ENCODE assay signal across 11 cellular contexts in the genomic region with DNA sequence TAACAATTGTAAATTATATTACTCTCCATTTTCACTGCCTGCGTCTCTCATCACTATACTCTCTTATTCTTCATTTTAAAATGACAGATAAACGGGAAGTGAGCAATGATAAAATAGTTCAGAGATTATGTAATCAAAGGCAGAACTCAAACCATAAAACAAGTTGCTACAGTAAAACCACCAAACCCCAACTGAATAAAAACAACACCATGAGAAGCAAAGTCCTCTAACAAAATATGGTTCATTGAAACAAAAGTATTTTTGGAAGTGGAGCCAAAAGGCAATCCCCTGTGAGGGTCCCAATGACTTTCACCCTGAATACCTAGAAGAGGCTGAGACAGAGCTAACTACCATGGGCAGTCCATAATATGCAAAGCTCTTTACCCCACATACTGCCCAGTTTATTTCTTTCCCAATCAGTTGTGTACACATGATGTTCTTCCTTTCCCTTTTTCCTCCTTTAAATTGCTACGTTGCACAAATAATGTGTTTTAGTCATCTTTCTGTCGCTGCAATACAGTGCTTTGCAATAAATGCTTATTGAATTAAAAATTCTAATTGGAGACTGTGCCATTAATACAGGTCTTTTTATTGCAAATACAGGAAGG.
DNase-seq lines count a peak whose midpoint lies in the region; ATAC-seq and TF ChIP-seq lines count a peak whose summit lies in the region.
"Had no signal": no experiment of that assay in that cellular context is flagged by ENCODE, and none has a peak within 500 bp of the region (broad histone marks: within the 10 kb centered on the region; RNA-seq: fewer than 3 reads in every experiment).

No MANE protein-coding gene starts in this region.

- no peak for TF ChIP-seq CTCF in fibroblast of mammary gland (conservative IDR thresholded peaks at IDR 0.05; ENCODE audit: control insufficient read depth, insufficient read depth, low read depth, low read length)

- H3K27me3 Mint-ChIP-seq in activated T-cell treated with anti-CD3 and anti-CD28 coated beads, Interleukin-2, amount 50 U/mL, for 72 hours (ENCODE audit: low read depth) = no peaks in the 10 kb centered on the region
- H3K27me3 Mint-ChIP-seq in stimulated activated naive B cell treated with anti-CD40 and anti-IgM and Interleukin-4, amounts not matched to agents 10 μg/mL and 1 μg/mL and 100 μg/mL, for 72 hours = no peaks in the 10 kb centered on the region

- H3K4me3 Mint-ChIP-seq in activated T-cell treated with anti-CD3 and anti-CD28 coated beads, Interleukin-2, amount 50 U/mL, for 72 hours = peak overlapping the region; percentile 39 to 49
- peak overlapping the region in 1 of 2 donors; percentile 56 for H3K4me3 Mint-ChIP-seq in stimulated activated naive B cell treated with anti-CD40 and anti-IgM and Interleukin-4, amounts not matched to agents 10 μg/mL and 1 μg/mL and 100 μg/mL, for 72 hours
- H3K4me3 Mint-ChIP-seq: endodermal cell had no signal

- no peak overlapping the region for H3K4me3 ChIP-seq in fibroblast of mammary gland (ENCODE audit: control insufficient read depth, low read depth, low read length)

- no peak for DNase-seq in activated T-cell treated with anti-CD3 and anti-CD28 coated beads, Interleukin-2, amount 50 U/mL, for 72 hours
- no peak for DNase-seq in activated T-cell treated with anti-CD3 and anti-CD28 coated beads, Interleukin-2, amount 50 U/mL, for 1 hour
- peak; percentile 51 for DNase-seq in OCI-M1 (lab: John Stamatoyannopoulos, UW)
- peak; percentile 31 for DNase-seq in fibroblast of mammary gland (ENCODE audit: low read depth)
- no peak for DNase-seq in stimulated activated naive B cell treated with anti-CD40 and anti-IgM and Interleukin-4, amounts not matched to agents 10 μg/mL and 1 μg/mL and 100 μg/mL, for 72 hours
- no peak for DNase-seq in Ammon's horn (ENCODE audit: low spot score)
- no peak for DNase-seq in NCI-H1417 (lab: John Stamatoyannopoulos, UW)
- DNase-seq: activated CD8-positive, alpha-beta memory T cell treated with anti-CD3 and anti-CD28 coated beads, Interleukin-2, amount 50 U/mL, for 48 hours; endodermal cell; retina had no signal

- H3K4me1 Mint-ChIP-seq in activated T-cell treated with anti-CD3 and anti-CD28 coated beads, Interleukin-2, amount 50 U/mL, for 72 hours (ENCODE audit: low read depth) = peaks cover 13% of the 10 kb centered on the region
- peaks cover 10 to 22% of the 10 kb centered on the region in 2 donors for H3K4me1 Mint-ChIP-seq in stimulated activated naive B cell treated with anti-CD40 and anti-IgM and Interleukin-4, amounts not matched to agents 10 μg/mL and 1 μg/mL and 100 μg/mL, for 72 hours
- H3K4me1 Mint-ChIP-seq: endodermal cell had no signal

- ATAC-seq in activated T-cell treated with anti-CD3 and anti-CD28 coated beads, Interleukin-2, amount 50 U/mL, for 72 hours (replicated peaks in 1 of 2) = peak; percentile 29 to 48
- peak; percentile 50 to 57 for ATAC-seq in stimulated activated naive B cell treated with anti-CD40 and anti-IgM and Interleukin-4, amounts not matched to agents 10 μg/mL and 1 μg/mL and 100 μg/mL, for 72 hours (replicated peaks)
- ATAC-seq in GM21447 (IDR thresholded peaks at IDR 0.05; ENCODE audit: unreplicated experiment) = no peak

- H3K27ac Mint-ChIP-seq in activated T-cell treated with anti-CD3 and anti-CD28 coated beads, Interleukin-2, amount 50 U/mL, for 72 hours = peak overlapping the region; percentile 24
- peak overlapping the region; percentile 52 for H3K27ac Mint-ChIP-seq in stimulated activated naive B cell treated with anti-CD40 and anti-IgM and Interleukin-4, amounts not matched to agents 10 μg/mL and 1 μg/mL and 100 μg/mL, for 72 hours
- H3K27ac Mint-ChIP-seq: endodermal cell had no signal

- H3K9me3 Mint-ChIP-seq in activated T-cell treated with anti-CD3 and anti-CD28 coated beads, Interleukin-2, amount 50 U/mL, for 72 hours = peaks cover 2% of the 10 kb centered on the region in 2 donors
- H3K9me3 Mint-ChIP-seq in stimulated activated naive B cell treated with anti-CD40 and anti-IgM and Interleukin-4, amounts not matched to agents 10 μg/mL and 1 μg/mL and 100 μg/mL, for 72 hours = peaks cover 4% of the 10 kb centered on the region in 2 donors
- H3K9me3 Mint-ChIP-seq: endodermal cell had no signal

- H3K36me3 Mint-ChIP-seq in activated T-cell treated with anti-CD3 and anti-CD28 coated beads, Interleukin-2, amount 50 U/mL, for 72 hours (ENCODE audit: insufficient read depth in 2 of 2) = peaks cover 0 to 2% of the 10 kb centered on the region in 2 donors
- H3K36me3 Mint-ChIP-seq in stimulated activated naive B cell treated with anti-CD40 and anti-IgM and Interleukin-4, amounts not matched to agents 10 μg/mL and 1 μg/mL and 100 μg/mL, for 72 hours = peaks cover 0 to 4% of the 10 kb centered on the region in 2 donors

Comparison
In these comparisons a context has a peak if more than half of its experiments do, and no peak if none do; other contexts are left out.
1. DNase-seq: peak in OCI-M1 (single experiment) and fibroblast of mammary gland (single experiment); none in activated T-cell treated with anti-CD3 and anti-CD28 coated beads, Interleukin-2, amount 50 U/mL, for 72 hours (0 of 2), activated T-cell treated with anti-CD3 and anti-CD28 coated beads, Interleukin-2, amount 50 U/mL, for 1 hour (single experiment), stimulated activated naive B cell treated with anti-CD40 and anti-IgM and Interleukin-4, amounts not matched to agents 10 μg/mL and 1 μg/mL and 100 μg/mL, for 72 hours (single experiment), Ammon's horn (single experiment) and NCI-H1417 (0 of 3).